ENCODE assay signal across 8 cellular contexts in the genomic region with DNA sequence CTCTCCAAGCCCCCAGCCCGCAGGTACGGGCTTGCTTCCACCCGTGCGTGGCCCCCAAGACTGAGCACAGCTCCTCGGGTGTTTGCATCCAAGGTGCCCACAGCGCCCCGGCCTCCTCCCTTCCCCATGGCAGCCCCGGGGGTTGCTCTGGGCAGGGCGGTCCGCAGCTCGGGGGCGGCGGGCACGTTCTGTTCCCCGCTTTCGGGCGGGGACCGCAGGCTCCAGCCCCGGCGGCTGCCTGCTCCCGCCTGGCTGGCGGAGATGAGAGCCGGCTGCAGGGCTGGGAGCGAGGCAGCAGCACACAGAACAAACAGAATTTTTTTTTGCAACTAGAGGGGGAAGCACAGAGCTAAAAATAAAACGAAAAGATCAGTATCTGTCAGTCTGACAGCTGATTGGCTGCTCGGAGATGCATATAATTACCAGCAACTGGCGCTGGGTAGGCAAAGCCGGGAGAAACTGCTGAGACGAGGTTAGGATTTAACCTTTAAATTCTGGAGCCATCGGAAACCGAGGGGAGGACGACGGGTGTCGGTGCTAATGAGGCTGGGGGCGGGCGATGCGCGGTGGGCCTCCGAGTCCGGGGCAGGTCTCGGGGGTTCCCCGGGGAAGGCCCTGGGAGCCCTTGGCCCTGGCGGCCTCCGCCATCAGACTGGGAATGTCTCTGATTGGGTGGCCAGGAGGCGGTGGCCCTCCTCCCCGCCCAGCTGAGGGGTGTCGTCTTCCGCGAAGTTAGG.
A peak's percentile ranks its signal among the peaks of the same experiment; 100 is the strongest.
DNase-seq lines count a peak whose midpoint lies in the region; ATAC-seq lines count a peak whose summit lies in the region.

No MANE protein-coding gene starts in this region.

- H3K4me1 ChIP-seq in BLaER1 treated with 17β-estradiol and CSF1 and Interleukin-3, amounts not matched to agents 10 nM and 100 nM, result peaks cover 46 to 72% (median 55%) of the 10 kb centered on the region in 10 experiments
- H3K4me1 ChIP-seq in duodenal mucosa (ENCODE audit: control insufficient read depth in 1 of 2, insufficient read depth in 2 of 2, low read length in 2 of 2), result peaks cover 4 to 20% of the 10 kb centered on the region in 2 donors

- H3K36me3 ChIP-seq in BLaER1 treated with 17β-estradiol and CSF1 and Interleukin-3, amounts not matched to agents 10 nM and 100 nM, result no peaks in the 10 kb centered on the region
- H3K36me3 ChIP-seq in duodenal mucosa (ENCODE audit: control insufficient read depth in 1 of 2, insufficient read depth in 2 of 2, low read length in 2 of 2), result no peaks in the 10 kb centered on the region

- DNase-seq in NCI-H2107 treated with DMSO at 0.1 percent for 48 hours (lab: John Stamatoyannopoulos, UW; ENCODE audit: unreplicated experiment) (peak; percentile 83), left lobe of liver (ENCODE audit: low spot score) (peak; percentile 67)
- DNase-seq in activated CD4-positive, alpha-beta T cell treated with anti-CD3 and anti-CD28 coated beads, Interleukin-2, amount 50 U/mL, for 24 hours (ENCODE audit: low read depth in 1 of 2, low spot score in 1 of 2), result peak; percentile 18 to 38
- DNase-seq in stimulated activated CD4-positive, alpha-beta T cell treated with anti-CD3 and anti-CD28 coated beads, Interleukin-2, amount 100 ng/mL, for 24 hours, result peak; percentile 42 to 53

- H3K9ac ChIP-seq in BLaER1 treated with 17β-estradiol and CSF1 and Interleukin-3, amounts not matched to agents 10 nM and 100 nM, result peak overlapping the region; percentile 57 to 81 (median 76)
- peak overlapping the region; percentile 32 to 44 for H3K9ac ChIP-seq in duodenal mucosa (ENCODE audit: low read depth in 1 of 2, low read length in 2 of 2)

- ATAC-seq in GM21529 (IDR thresholded peaks at IDR 0.05; ENCODE audit: unreplicated experiment), result peak; percentile 62
- ATAC-seq in left lobe of liver, result peak; percentile 65
- no peak for ATAC-seq in GM19455 (IDR thresholded peaks at IDR 0.05; ENCODE audit: unreplicated experiment)

- H3K9me3 ChIP-seq in BLaER1 treated with 17β-estradiol and CSF1 and Interleukin-3, amounts not matched to agents 10 nM and 100 nM (replicated peaks in 1 of 11), result no peaks in the 10 kb centered on the region
- no peaks in the 10 kb centered on the region for H3K9me3 ChIP-seq in duodenal mucosa (ENCODE audit: control insufficient read depth in 1 of 2, low read length in 2 of 2)

- H3K4me2 ChIP-seq in BLaER1 treated with 17β-estradiol and CSF1 and Interleukin-3, amounts not matched to agents 10 nM and 100 nM, result peak overlapping the region; percentile 72 to 98 (median 96)

- H3K27ac ChIP-seq in BLaER1 treated with 17β-estradiol and CSF1 and Interleukin-3, amounts not matched to agents 10 nM and 100 nM, result peak overlapping the region; percentile 51 to 78 (median 70)
- H3K27ac ChIP-seq in duodenal mucosa (ENCODE audit: low read depth, low read length), result peak overlapping the region; percentile 75

- H3K27me3 ChIP-seq in BLaER1 treated with 17β-estradiol and CSF1 and Interleukin-3, amounts not matched to agents 10 nM and 100 nM, result no peaks in the 10 kb centered on the region
- H3K27me3 ChIP-seq in duodenal mucosa (ENCODE audit: control insufficient read depth in 1 of 2, insufficient read depth in 2 of 2, low read length in 2 of 2), result no peaks in the 10 kb centered on the region

- H4K20me1 ChIP-seq in BLaER1 treated with 17β-estradiol and CSF1 and Interleukin-3, amounts not matched to agents 10 nM and 100 nM, result no peaks in the 10 kb centered on the region

- peak overlapping the region; percentile 48 to 69 (median 56) for H3K4me3 ChIP-seq in BLaER1 treated with 17β-estradiol and CSF1 and Interleukin-3, amounts not matched to agents 10 nM and 100 nM
- H3K4me3 ChIP-seq in duodenal mucosa (ENCODE audit: low read depth in 1 of 2, low read length in 2 of 2), result peak overlapping the region; percentile 51 to 57

Comparison
In these comparisons a context has a peak if more than half of its experiments do, and no peak if none do; other contexts are left out.
1. DNase-seq: peak in every context shown above with its lines; median percentile 83 in NCI-H2107 treated with DMSO at 0.1 percent for 48 hours; 67 in left lobe of liver; 48 in stimulated activated CD4-positive, alpha-beta T cell treated with anti-CD3 and anti-CD28 coated beads, Interleukin-2, amount 100 ng/mL, for 24 hours; 28 in activated CD4-positive, alpha-beta T cell treated with anti-CD3 and anti-CD28 coated beads, Interleukin-2, amount 50 U/mL, for 24 hours.